In genomic region chr5:131795879-131796792, GRCh38 we compare ENCODE assay signal across 8 cellular contexts. TPM values are rescaled to one million over a fixed set of nuclear protein-coding genes. Genes with fewer than 3 reads are reported as not detected.
DNase-seq lines count a peak whose midpoint lies in the region; ATAC-seq and TF ChIP-seq lines count a peak whose summit lies in the region.

No MANE protein-coding gene starts in this region.

- H3K9ac ChIP-seq in neural cell (ENCODE audit: low read length), result peak overlapping the region; percentile 90

- no peak for TF ChIP-seq CTCF in fibroblast of villous mesenchyme (IDR thresholded peaks at IDR 0.05; ENCODE audit: insufficient read depth, low read depth, low read length)
- TF ChIP-seq CTCF in neural cell (IDR thresholded peaks at IDR 0.05; ENCODE audit: poor library complexity, severe bottlenecking), result no peak
- TF ChIP-seq CTCF in testis (IDR thresholded peaks at IDR 0.05), result no peak

- no peak for TF ChIP-seq POLR2A in testis (IDR thresholded peaks at IDR 0.05)

- H3F3A ChIP-seq in neural cell (ENCODE audit: insufficient read depth, low read length, poor library complexity, severe bottlenecking), result peaks cover 3% of the 10 kb centered on the region

- peak; percentile 24 for ATAC-seq in HG02852 (IDR thresholded peaks at IDR 0.05; ENCODE audit: unreplicated experiment)

- TF ChIP-seq EP300 in neural cell (conservative IDR thresholded peaks at IDR 0.05; ENCODE audit: poor library complexity, severe bottlenecking), result no peak

- H3K4me2 ChIP-seq in neural cell (ENCODE audit: low read length), result peak overlapping the region; percentile 72

- intact Hi-C loops in testis (cut with DNase I; ENCODE audit: low total_unique reads), result loop anchor here (10.0 kb wide), 1 partner anchor 161 kb away; the partner anchor contains the start of gene RAPGEF6

- peak overlapping the region; percentile 83 for H2AFZ ChIP-seq in neural cell (ENCODE audit: low read depth, low read length)

- TF ChIP-seq RAD21 in neural cell (conservative IDR thresholded peaks at IDR 0.05), result no peak

- H3K79me2 ChIP-seq in neural cell (replicated peaks; ENCODE audit: insufficient read depth, low read length), result peaks cover 35% of the 10 kb centered on the region

- H3K9me2 ChIP-seq in neural cell (ENCODE audit: insufficient read depth, low read length), result no peaks in the 10 kb centered on the region

- no peaks in the 10 kb centered on the region for H3K36me3 ChIP-seq in neural cell (ENCODE audit: insufficient read depth, low read length)
- H3K36me3 ChIP-seq in testis (ENCODE audit: low read depth, missing control alignments), result no peaks in the 10 kb centered on the region

- H4K20me1 ChIP-seq in neural cell (ENCODE audit: insufficient read depth), result no peaks in the 10 kb centered on the region

- H3K4me3 ChIP-seq in fibroblast of villous mesenchyme (ENCODE audit: low read depth, low read length) (peak overlapping the region; percentile 86), neural cell (ENCODE audit: low read length) (peak overlapping the region; percentile 91), testis (peak overlapping the region; percentile 97 to 99)

- H3K9me3 ChIP-seq in neural cell (ENCODE audit: low read length), result no peaks in the 10 kb centered on the region
- H3K9me3 ChIP-seq in testis, result no peaks in the 10 kb centered on the region

- H3K4me1 ChIP-seq in testis, result peaks cover 14% of the 10 kb centered on the region

- H3K27ac ChIP-seq in neural cell (ENCODE audit: low read length) (peak overlapping the region; percentile 89), testis (peak overlapping the region; percentile 99 to 100)

- DNase-seq in activated T-cell treated with anti-CD3 and anti-CD28 coated beads for 24 hours (ENCODE audit: low read depth), result peak; percentile 15
- no peak for DNase-seq in activated T-cell treated with anti-CD3 and anti-CD28 coated beads, Interleukin-2, amount 50 U/mL, for 1 hour
- DNase-seq in NCI-H526 (lab: John Stamatoyannopoulos, UW), result peak; percentile 5 to 64
- peak; percentile 28 for DNase-seq in activated T-helper 9 cell treated with anti-CD3 and anti-CD28 coated beads, Interleukin-2, amount 50 U/mL, for 16 hours (ENCODE audit: low read depth)
- DNase-seq in fibroblast of villous mesenchyme (ENCODE audit: low read depth), result peak; percentile 63
- DNase-seq in testis, result peak; percentile 77

- H3K27me3 ChIP-seq in neural cell (ENCODE audit: insufficient read depth, low read depth, low read length) (no peaks in the 10 kb centered on the region), testis (no peaks in the 10 kb centered on the region)

- WGBS in testis, 2 donors, result 0 to 1% methylated on average over 32 to 56 of the region's 56 CpGs

TF ChIP-seq in neural cell, 6 proteins besides CTCF, POLR2A, EP300 and RAD21:
- TF ChIP-seq EZH2 (IDR thresholded peaks at IDR 0.05; ENCODE audit: borderline replicate concordance, insufficient read depth, low read length, poor library complexity, severe bottlenecking) (no peak), POLR2AphosphoS5 (IDR thresholded peaks at IDR 0.05) (peak; percentile 19), MXI1 (conservative IDR thresholded peaks at IDR 0.05; ENCODE audit: poor library complexity, severe bottlenecking) (peak; percentile 50)
- TF ChIP-seq, protein P1, sequence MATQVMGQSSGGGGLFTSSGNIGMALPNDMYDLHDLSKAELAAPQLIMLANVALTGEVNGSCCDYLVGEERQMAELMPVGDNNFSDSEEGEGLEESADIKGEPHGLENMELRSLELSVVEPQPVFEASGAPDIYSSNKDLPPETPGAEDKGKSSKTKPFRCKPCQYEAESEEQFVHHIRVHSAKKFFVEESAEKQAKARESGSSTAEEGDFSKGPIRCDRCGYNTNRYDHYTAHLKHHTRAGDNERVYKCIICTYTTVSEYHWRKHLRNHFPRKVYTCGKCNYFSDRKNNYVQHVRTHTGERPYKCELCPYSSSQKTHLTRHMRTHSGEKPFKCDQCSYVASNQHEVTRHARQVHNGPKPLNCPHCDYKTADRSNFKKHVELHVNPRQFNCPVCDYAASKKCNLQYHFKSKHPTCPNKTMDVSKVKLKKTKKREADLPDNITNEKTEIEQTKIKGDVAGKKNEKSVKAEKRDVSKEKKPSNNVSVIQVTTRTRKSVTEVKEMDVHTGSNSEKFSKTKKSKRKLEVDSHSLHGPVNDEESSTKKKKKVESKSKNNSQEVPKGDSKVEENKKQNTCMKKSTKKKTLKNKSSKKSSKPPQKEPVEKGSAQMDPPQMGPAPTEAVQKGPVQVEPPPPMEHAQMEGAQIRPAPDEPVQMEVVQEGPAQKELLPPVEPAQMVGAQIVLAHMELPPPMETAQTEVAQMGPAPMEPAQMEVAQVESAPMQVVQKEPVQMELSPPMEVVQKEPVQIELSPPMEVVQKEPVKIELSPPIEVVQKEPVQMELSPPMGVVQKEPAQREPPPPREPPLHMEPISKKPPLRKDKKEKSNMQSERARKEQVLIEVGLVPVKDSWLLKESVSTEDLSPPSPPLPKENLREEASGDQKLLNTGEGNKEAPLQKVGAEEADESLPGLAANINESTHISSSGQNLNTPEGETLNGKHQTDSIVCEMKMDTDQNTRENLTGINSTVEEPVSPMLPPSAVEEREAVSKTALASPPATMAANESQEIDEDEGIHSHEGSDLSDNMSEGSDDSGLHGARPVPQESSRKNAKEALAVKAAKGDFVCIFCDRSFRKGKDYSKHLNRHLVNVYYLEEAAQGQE (IDR thresholded peaks at IDR 0.05; ENCODE audit: borderline replicate concordance), result no peak

RNA-seq across cellular contexts. Expression of gene FNIP1, which starts 0.7 kb away (rescaled TPM):
- total RNA-seq in fibroblast of villous mesenchyme (67.8 and 72.8 TPM in 2 replicates), testis (10 to 100 TPM; 60.1 to 61.3 TPM)
- polyA plus RNA-seq in neural cell (14.1 and 18.1 TPM in 2 replicates), testis (ENCODE audit: insufficient read depth, low read depth, low replicate concordance) (29.2 TPM)
- polyA minus RNA-seq in neural cell, result 64.8 and 71.1 TPM in 2 replicates
